22 cellular contexts compared by ENCODE assay signal in genomic region chr9:127758843-127759242, GRCh38. TPM values are rescaled to one million over a fixed set of nuclear protein-coding genes. Genes with fewer than 3 reads are reported as not detected.
DNase-seq lines count a peak whose midpoint lies in the region; ATAC-seq and TF ChIP-seq lines count a peak whose summit lies in the region.
"Had no signal": no experiment of that assay in that cellular context is flagged by ENCODE, and none has a peak within 500 bp of the region (broad histone marks: within the 10 kb centered on the region; RNA-seq: fewer than 3 reads in every experiment).

No MANE protein-coding gene starts in this region.

- TF ChIP-seq CTCF in heart right ventricle (IDR thresholded peaks at IDR 0.05) (no peak), lower lobe of right lung (IDR thresholded peaks at IDR 0.05) (no peak), upper lobe of right lung (IDR thresholded peaks at IDR 0.05) (no peak), esophagus muscularis mucosa (IDR thresholded peaks at IDR 0.05) (no peak)

- intact Hi-C loops in heart right ventricle (cut with DNase I) (no loop called here), Right ventricle myocardium inferior (cut with DNase I) (no loop called here), lower lobe of right lung (cut with DNase I) (no loop called here), upper lobe of right lung (cut with DNase I) (no loop called here), esophagus muscularis mucosa (cut with DNase I) (no loop called here)
- intact Hi-C loops in activated T-helper 1 cell treated with anti-CD3 and anti-CD28 coated beads, Interleukin-12 subunit alpha, Interleukin-12 subunit beta, Interleukin-2, Interleukin-4 antibody, amounts not matched to agents 30 ng/mL and 10 ng/mL and 1 ng/mL, durations not matched to agents 14 hours and 24 hours and 36 hours (cut with micrococcal nuclease): no loop called here

- H3K27ac ChIP-seq in heart right ventricle (peak overlapping the region in 8 of 10 donors; percentile 0 to 97 (median 84)), lower lobe of right lung (peak overlapping the region; percentile 89), upper lobe of right lung (peak overlapping the region; percentile 84), esophagus muscularis mucosa (replicated peaks in 1 of 4) (no peak overlapping the region)
- H3K27ac ChIP-seq: coronary artery, ovary, right atrium auricular region, RWPE1 had no signal

- H3K9me3 ChIP-seq in heart right ventricle: no peaks in the 10 kb centered on the region
- no peaks in the 10 kb centered on the region for H3K9me3 ChIP-seq in lower lobe of right lung
- no peaks in the 10 kb centered on the region for H3K9me3 ChIP-seq in upper lobe of right lung
- H3K9me3 ChIP-seq in esophagus muscularis mucosa: no peaks in the 10 kb centered on the region
- H3K9me3 ChIP-seq: ovary, right atrium auricular region had no signal

- H3K4me3 Mint-ChIP-seq in activated T-helper 1 cell treated with anti-CD3 and anti-CD28 coated beads, Interleukin-12 subunit alpha, Interleukin-12 subunit beta, Interleukin-2, Interleukin-4 antibody, amounts not matched to agents 30 ng/mL and 10 ng/mL and 1 ng/mL, durations not matched to agents 14 hours and 24 hours and 36 hours: no peak overlapping the region

- H3K36me3 ChIP-seq in heart right ventricle (peaks cover 0 to 66% (median 0%) of the 10 kb centered on the region in 9 donors), lower lobe of right lung (peaks cover 43% of the 10 kb centered on the region), upper lobe of right lung (no peaks in the 10 kb centered on the region), esophagus muscularis mucosa (peaks cover 0 to 22% (median 0%) of the 10 kb centered on the region in 4 donors)
- H3K36me3 ChIP-seq: ovary, right atrium auricular region had no signal

- no peak for DNase-seq in heart right ventricle
- DNase-seq in Right ventricle myocardium inferior (ENCODE audit: missing footprints): no peak
- DNase-seq in activated T-helper 1 cell treated with anti-CD3 and anti-CD28 coated beads, Interleukin-12 subunit alpha, Interleukin-12 subunit beta, Interleukin-2, Interleukin-4 antibody, amounts not matched to agents 30 ng/mL and 10 ng/mL and 1 ng/mL, durations not matched to agents 14 hours and 24 hours and 36 hours (ENCODE audit: low spot score): no peak
- DNase-seq in lower lobe of right lung: no peak
- DNase-seq in upper lobe of right lung: no peak
- no peak for DNase-seq in NCI-H345 (lab: John Stamatoyannopoulos, UW)
- no peak for DNase-seq in esophagus muscularis mucosa (ENCODE audit: extremely low spot score)
- no peak for DNase-seq in SW480 (ENCODE audit: low spot score)
- DNase-seq: activated CD4-positive, alpha-beta T cell treated with anti-CD3 and anti-CD28 coated beads, Interleukin-2, amount 50 U/mL, for 1 hour; GF-D8; NCI-H1436 treated with DMSO at 0.1 percent for 48 hours; NCI-H2171; NCI-H526 treated with DMSO at 0.1 percent for 48 hours; ovary; stimulated activated CD4-positive, alpha-beta T cell treated with anti-CD3 and anti-CD28 coated beads, Interleukin-15, amount 100 ng/mL, for 24 hours had no signal

- TF ChIP-seq EP300 in esophagus muscularis mucosa (IDR thresholded peaks at IDR 0.05): no peak

- H3K4me1 ChIP-seq in heart right ventricle (peaks cover 11 to 94% (median 40%) of the 10 kb centered on the region in 9 donors), lower lobe of right lung (peaks cover 38% of the 10 kb centered on the region), upper lobe of right lung (peaks cover 8% of the 10 kb centered on the region), esophagus muscularis mucosa (peaks cover 28 to 38% (median 32%) of the 10 kb centered on the region in 4 donors)

- H3K27me3 ChIP-seq in heart right ventricle (peaks cover 0 to 36% (median 25%) of the 10 kb centered on the region in 7 donors), lower lobe of right lung (ENCODE audit: low read depth) (peaks cover 9% of the 10 kb centered on the region), upper lobe of right lung (peaks cover 11% of the 10 kb centered on the region), esophagus muscularis mucosa (peaks cover 0 to 77% (median 18%) of the 10 kb centered on the region in 4 donors)
- H3K27me3 ChIP-seq: ovary had no signal

- peak overlapping the region in 6 of 10 donors; percentile 4 to 54 (median 47) for H3K4me3 ChIP-seq in heart right ventricle
- H3K4me3 ChIP-seq in lower lobe of right lung: peak overlapping the region; percentile 51
- H3K4me3 ChIP-seq in upper lobe of right lung: peak overlapping the region; percentile 25
- no peak overlapping the region for H3K4me3 ChIP-seq in esophagus muscularis mucosa
- H3K4me3 ChIP-seq: coronary artery, lung, ovary, right atrium auricular region had no signal

- peaks cover 21% of the 10 kb centered on the region for H3K4me1 Mint-ChIP-seq in activated T-helper 1 cell treated with anti-CD3 and anti-CD28 coated beads, Interleukin-12 subunit alpha, Interleukin-12 subunit beta, Interleukin-2, Interleukin-4 antibody, amounts not matched to agents 30 ng/mL and 10 ng/mL and 1 ng/mL, durations not matched to agents 14 hours and 24 hours and 36 hours (ENCODE audit: low read depth)

- ATAC-seq in heart right ventricle (no peak), Right ventricle myocardium inferior (no peak), lower lobe of right lung (no peak), upper lobe of right lung (peak; percentile 38)
- ATAC-seq: HepG2 had no signal

- no peak for TF ChIP-seq POLR2A in esophagus muscularis mucosa (IDR thresholded peaks at IDR 0.05; ENCODE audit: low read depth)

- no peaks in the 10 kb centered on the region for H3K9me3 Mint-ChIP-seq in activated T-helper 1 cell treated with anti-CD3 and anti-CD28 coated beads, Interleukin-12 subunit alpha, Interleukin-12 subunit beta, Interleukin-2, Interleukin-4 antibody, amounts not matched to agents 30 ng/mL and 10 ng/mL and 1 ng/mL, durations not matched to agents 14 hours and 24 hours and 36 hours

- H3K27me3 Mint-ChIP-seq in activated T-helper 1 cell treated with anti-CD3 and anti-CD28 coated beads, Interleukin-12 subunit alpha, Interleukin-12 subunit beta, Interleukin-2, Interleukin-4 antibody, amounts not matched to agents 30 ng/mL and 10 ng/mL and 1 ng/mL, durations not matched to agents 14 hours and 24 hours and 36 hours (ENCODE audit: insufficient read depth): no peaks in the 10 kb centered on the region

- WGBS in heart right ventricle, 2 donors: 67 to 76% methylated on average over 5 of the region's 5 CpGs
- WGBS in esophagus muscularis mucosa: 88% methylated on average over 5 of the region's 5 CpGs

- H3K36me3 Mint-ChIP-seq in activated T-helper 1 cell treated with anti-CD3 and anti-CD28 coated beads, Interleukin-12 subunit alpha, Interleukin-12 subunit beta, Interleukin-2, Interleukin-4 antibody, amounts not matched to agents 30 ng/mL and 10 ng/mL and 1 ng/mL, durations not matched to agents 14 hours and 24 hours and 36 hours (ENCODE audit: low read depth): peaks cover 20% of the 10 kb centered on the region

- peak overlapping the region; percentile 41 for H3K27ac Mint-ChIP-seq in activated T-helper 1 cell treated with anti-CD3 and anti-CD28 coated beads, Interleukin-12 subunit alpha, Interleukin-12 subunit beta, Interleukin-2, Interleukin-4 antibody, amounts not matched to agents 30 ng/mL and 10 ng/mL and 1 ng/mL, durations not matched to agents 14 hours and 24 hours and 36 hours

RNA-seq across cellular contexts. Expression of gene SH2D3C, which starts 19.6 kb away (rescaled TPM):
- 10 to 100 TPM; 10.9 to 26.0 (median 17.7) TPM for total RNA-seq in heart right ventricle
- 10 to 100 TPM; 30.1 to 36.7 TPM for polyA plus RNA-seq in heart right ventricle
- 21.3 TPM for total RNA-seq in Right ventricle myocardium inferior
- 30.0 and 30.4 TPM in 2 replicates for total RNA-seq in activated T-helper 1 cell treated with anti-CD3 and anti-CD28 coated beads, Interleukin-12 subunit alpha, Interleukin-12 subunit beta, Interleukin-2, Interleukin-4 antibody, amounts not matched to agents 30 ng/mL and 10 ng/mL and 1 ng/mL, durations not matched to agents 14 hours and 24 hours and 36 hours
- 59.4 TPM for total RNA-seq in lower lobe of right lung
- total RNA-seq in upper lobe of right lung: 85.3 TPM
- 10 to 100 TPM in 3 of 4 donors, 1 to 10 TPM in 1; 5.0 to 18.1 (median 14.3) TPM for total RNA-seq in esophagus muscularis mucosa
- total RNA-seq: HepG2 had no signal
- polyA plus RNA-seq: AG04450, HepG2 had no signal

RNA-seq across cellular contexts. Expression of gene TOR2A, which starts 23.7 kb away (rescaled TPM):
- 1 to 10 TPM; 1.5 to 6.3 (median 2.2) TPM for total RNA-seq in heart right ventricle
- polyA plus RNA-seq in heart right ventricle: 1 to 10 TPM; 6.9 to 7.6 TPM
- 3.8 TPM for total RNA-seq in Right ventricle myocardium inferior
- total RNA-seq in activated T-helper 1 cell treated with anti-CD3 and anti-CD28 coated beads, Interleukin-12 subunit alpha, Interleukin-12 subunit beta, Interleukin-2, Interleukin-4 antibody, amounts not matched to agents 30 ng/mL and 10 ng/mL and 1 ng/mL, durations not matched to agents 14 hours and 24 hours and 36 hours: 16.6 and 18.9 TPM in 2 replicates
- 16.5 TPM for total RNA-seq in lower lobe of right lung
- 17.3 TPM for total RNA-seq in upper lobe of right lung
- 1 to 10 TPM; 5.4 to 9.2 (median 7.0) TPM for total RNA-seq in esophagus muscularis mucosa

RNA-seq across cellular contexts. Expression of gene CDK9, which starts 27.0 kb away (rescaled TPM):
- total RNA-seq in heart right ventricle: 10 to 100 TPM; 30.9 to 59.0 (median 44.1) TPM
- 10 to 100 TPM; 32.5 to 47.7 TPM for polyA plus RNA-seq in heart right ventricle
- total RNA-seq in Right ventricle myocardium inferior: 49.9 TPM
- 97.3 and 105 TPM in 2 replicates for total RNA-seq in activated T-helper 1 cell treated with anti-CD3 and anti-CD28 coated beads, Interleukin-12 subunit alpha, Interleukin-12 subunit beta, Interleukin-2, Interleukin-4 antibody, amounts not matched to agents 30 ng/mL and 10 ng/mL and 1 ng/mL, durations not matched to agents 14 hours and 24 hours and 36 hours
- total RNA-seq in lower lobe of right lung: 96.2 TPM
- total RNA-seq in upper lobe of right lung: 99.1 TPM
- 10 to 100 TPM; 54.4 to 79.6 (median 71.7) TPM for total RNA-seq in esophagus muscularis mucosa

RNA-seq across cellular contexts. Expression of gene TTC16, which starts 43.0 kb away (rescaled TPM):
- total RNA-seq in heart right ventricle (under 1 TPM in 9 of 10 donors, not detected in 1; 0.04 to 0.61 (median 0.32) TPM), Right ventricle myocardium inferior (0.30 TPM), lower lobe of right lung (1.3 TPM), upper lobe of right lung (0.41 TPM), esophagus muscularis mucosa (under 1 TPM in 3 of 4 donors, not detected in 1; under 0.01 to 0.17 (median 0.11) TPM)
- 1 to 10 TPM in 1 of 2 donors, under 1 TPM in 1; 0.04 to 1.4 TPM for polyA plus RNA-seq in heart right ventricle
- 0.10 TPM in 1 of 2 replicates, not detected in the other for total RNA-seq in activated T-helper 1 cell treated with anti-CD3 and anti-CD28 coated beads, Interleukin-12 subunit alpha, Interleukin-12 subunit beta, Interleukin-2, Interleukin-4 antibody, amounts not matched to agents 30 ng/mL and 10 ng/mL and 1 ng/mL, durations not matched to agents 14 hours and 24 hours and 36 hours
- total RNA-seq: HepG2, temporal lobe had no signal
- polyA plus RNA-seq: AG04450, HepG2 had no signal

RNA-seq across cellular contexts. Expression of gene PTRH1, which starts 43.4 kb away (rescaled TPM):
- 10 to 100 TPM in 8 of 10 donors, 1 to 10 TPM in 2; 8.1 to 14.1 (median 11.5) TPM for total RNA-seq in heart right ventricle
- 10 to 100 TPM; 10.8 to 47.0 TPM for polyA plus RNA-seq in heart right ventricle
- 14.2 TPM for total RNA-seq in Right ventricle myocardium inferior
- 22.9 and 23.5 TPM in 2 replicates for total RNA-seq in activated T-helper 1 cell treated with anti-CD3 and anti-CD28 coated beads, Interleukin-12 subunit alpha, Interleukin-12 subunit beta, Interleukin-2, Interleukin-4 antibody, amounts not matched to agents 30 ng/mL and 10 ng/mL and 1 ng/mL, durations not matched to agents 14 hours and 24 hours and 36 hours
- 9.1 TPM for total RNA-seq in lower lobe of right lung
- total RNA-seq in upper lobe of right lung: 8.0 TPM
- total RNA-seq in esophagus muscularis mucosa: 10 to 100 TPM; 16.8 to 23.5 (median 20.5) TPM

Comparison
In these comparisons a context has a peak if more than half of its experiments do, and no peak if none do; other contexts are left out.
1. H3K27ac ChIP-seq: peak in heart right ventricle (8 of 10), lower lobe of right lung (single experiment) and upper lobe of right lung (single experiment); none in esophagus muscularis mucosa (0 of 4).
2. H3K4me3 ChIP-seq: peak in heart right ventricle (6 of 10), lower lobe of right lung (single experiment) and upper lobe of right lung (single experiment); none in esophagus muscularis mucosa (0 of 4).